In genomic region chr2:110794390-110794789, GRCh38 we compare ENCODE assay signal across 23 cellular contexts.
DNase-seq lines count a peak whose midpoint lies in the region; ATAC-seq, FAIRE-seq and TF ChIP-seq lines count a peak whose summit lies in the region.
"Had no signal": no experiment of that assay in that cellular context is flagged by ENCODE, and none has a peak within 500 bp of the region (broad histone marks: within the 10 kb centered on the region; RNA-seq: fewer than 3 reads in every experiment).

No MANE protein-coding gene starts in this region.

- FAIRE-seq in bronchial epithelial cell (lab: Jason Lieb, UNC) (peak; percentile 7), H54 (lab: Jason Lieb, UNC) (no peak)
- FAIRE-seq: A549, D721Med, GM12878, GM12892, GM18507 had no signal

- no peaks in the 10 kb centered on the region for H3K27me3 ChIP-seq in H9 (ENCODE audit: insufficient read depth, low read length)
- no peaks in the 10 kb centered on the region for H3K27me3 ChIP-seq in bronchial epithelial cell (ENCODE audit: control insufficient read depth, insufficient read depth, low read length)
- H3K27me3 ChIP-seq: BLaER1 treated with 17β-estradiol and CSF1 and Interleukin-3, amounts not matched to agents 10 nM and 100 nM had no signal

- no peak overlapping the region for H4K5ac ChIP-seq in H9 (ENCODE audit: insufficient read length, low read depth, low read length)

- H3K56ac ChIP-seq in H9 (ENCODE audit: insufficient read length, low read depth, low read length): no peak overlapping the region

- H3K23me2 ChIP-seq in H9 (ENCODE audit: insufficient read length, low read depth, low read length, poor library complexity, severe bottlenecking): no peaks in the 10 kb centered on the region

- no peaks in the 10 kb centered on the region for H3K4me1 ChIP-seq in H9 (ENCODE audit: insufficient read depth, low read length)
- H3K4me1 ChIP-seq: A549; BLaER1 treated with 17β-estradiol and CSF1 and Interleukin-3, amounts not matched to agents 10 nM and 100 nM; Caco-2 had no signal

- no peak overlapping the region for H2BK120ac ChIP-seq in H9 (ENCODE audit: low read depth, low read length, poor library complexity, severe bottlenecking)

- H3K23ac ChIP-seq in H9 (ENCODE audit: insufficient read length, low read depth, low read length): no peak overlapping the region

- no peak overlapping the region for H4K91ac ChIP-seq in H9 (ENCODE audit: insufficient read length, low read depth, low read length)

- no peak overlapping the region for H2AK5ac ChIP-seq in H9 (ENCODE audit: insufficient read length, low read length)

- no peak overlapping the region for H3K4me3 ChIP-seq in bronchial epithelial cell (ENCODE audit: low read depth, low read length)
- H3K4me3 ChIP-seq: A549; BLaER1 treated with 17β-estradiol and CSF1 and Interleukin-3, amounts not matched to agents 10 nM and 100 nM; GM12878 had no signal

- no peak overlapping the region for H3K4ac ChIP-seq in H9 (ENCODE audit: low read depth, low read length)

- H3K27me3 Mint-ChIP-seq in H9 (ENCODE audit: low read depth) (no peaks in the 10 kb centered on the region), osteocyte (ENCODE audit: unreplicated experiment) (peaks cover 89% of the 10 kb centered on the region)

- peaks cover 23 to 75% (median 62%) of the 10 kb centered on the region in 3 experiments for H3K36me3 Mint-ChIP-seq in H9 (ENCODE audit: insufficient read depth in 1 of 3, low read depth in 3 of 3)
- H3K36me3 Mint-ChIP-seq in osteocyte (ENCODE audit: unreplicated experiment): no peaks in the 10 kb centered on the region
- H3K36me3 Mint-ChIP-seq: CD8-positive, alpha-beta T cell had no signal

- H3K9me3 ChIP-seq in H9 (ENCODE audit: control insufficient read depth, low read depth, low read length): peaks cover 5% of the 10 kb centered on the region
- H3K9me3 ChIP-seq: Caco-2 had no signal

- H3K4me1 Mint-ChIP-seq in H9: peaks cover 12 to 13% of the 10 kb centered on the region in 2 experiments
- H3K4me1 Mint-ChIP-seq in osteocyte (ENCODE audit: unreplicated experiment): no peaks in the 10 kb centered on the region
- H3K4me1 Mint-ChIP-seq: B cell had no signal

- TF ChIP-seq POLR2A in H54 (IDR thresholded peaks at IDR 0.05; ENCODE audit: low read depth, low read length): no peak

- no peaks in the 10 kb centered on the region for H3K36me3 ChIP-seq in bronchial epithelial cell (ENCODE audit: control insufficient read depth, insufficient read depth, low read length)
- H3K36me3 ChIP-seq: BLaER1 treated with 17β-estradiol and CSF1 and Interleukin-3, amounts not matched to agents 10 nM and 100 nM had no signal

- H3K9me3 Mint-ChIP-seq in H9 (peaks cover 0 to 2% of the 10 kb centered on the region in 2 experiments; a peak in 1 of 5 replicates), osteocyte (ENCODE audit: unreplicated experiment) (no peaks in the 10 kb centered on the region)
- H3K9me3 Mint-ChIP-seq: CD4-positive, alpha-beta T cell; CD8-positive, alpha-beta T cell had no signal

- H3K27ac ChIP-seq in H9 (ENCODE audit: insufficient read length, low read depth, low read length): no peak overlapping the region
- H3K27ac ChIP-seq: 22Rv1; A549; BLaER1 treated with 17β-estradiol and CSF1 and Interleukin-3, amounts not matched to agents 10 nM and 100 nM; C4-2B had no signal

- no peak overlapping the region for H2BK15ac ChIP-seq in H9 (ENCODE audit: low read depth, low read length)

- H4K8ac ChIP-seq in H9 (replicated peaks; ENCODE audit: insufficient read length, low read depth, low read length): no peak overlapping the region

- H3T11ph ChIP-seq in H9 (ENCODE audit: low read length): no peak overlapping the region

- H3K18ac ChIP-seq in H9 (ENCODE audit: insufficient read length, low read depth, low read length): no peak overlapping the region

- H3K79me2 ChIP-seq in H9 (ENCODE audit: insufficient read depth, low read length): no peaks in the 10 kb centered on the region

- intact Hi-C loops in Right ventricle myocardium superior (cut with DNase I) (no loop called here), cardiac septum (cut with DNase I) (no loop called here)

- H3K9ac ChIP-seq in H9 (ENCODE audit: extremely low read depth, insufficient read length, low read length): no peak overlapping the region
- H3K9ac ChIP-seq: BLaER1 treated with 17β-estradiol and CSF1 and Interleukin-3, amounts not matched to agents 10 nM and 100 nM had no signal

- no peak overlapping the region for H3K4me2 ChIP-seq in H9 (ENCODE audit: insufficient read depth, insufficient read length, low read length)
- H3K4me2 ChIP-seq: A549; BLaER1 treated with 17β-estradiol and CSF1 and Interleukin-3, amounts not matched to agents 10 nM and 100 nM had no signal

- H2AFZ ChIP-seq in H9 (ENCODE audit: low read length): no peak overlapping the region

- no peaks in the 10 kb centered on the region for H4K20me1 ChIP-seq in H9 (ENCODE audit: control insufficient read depth, insufficient read depth, insufficient read length)
- H4K20me1 ChIP-seq: BLaER1 treated with 17β-estradiol and CSF1 and Interleukin-3, amounts not matched to agents 10 nM and 100 nM had no signal

- H3K14ac ChIP-seq in H9 (ENCODE audit: insufficient read depth, low read length): no peak overlapping the region

- H3K27ac Mint-ChIP-seq in H9 (peak overlapping the region in 2 of 3 experiments; percentile 14 to 58; a peak in 4 of 7 replicates), osteocyte (ENCODE audit: unreplicated experiment) (no peak overlapping the region)
- H3K27ac Mint-ChIP-seq: B cell; CD4-positive, alpha-beta T cell; CD8-positive, alpha-beta T cell had no signal

- H2BK20ac ChIP-seq in H9 (ENCODE audit: low read depth, low read length, poor library complexity, severe bottlenecking): no peak overlapping the region

- H3K4me3 Mint-ChIP-seq in H9 (no peak overlapping the region), osteocyte (ENCODE audit: unreplicated experiment) (no peak overlapping the region)
- H3K4me3 Mint-ChIP-seq: B cell; CD4-positive, alpha-beta T cell; CD8-positive, alpha-beta T cell had no signal

- DNase-seq in Right ventricle myocardium superior (no peak), cardiac septum (ENCODE audit: low spot score) (no peak), H9 (no peak), bronchial epithelial cell (ENCODE audit: low read depth) (no peak), osteocyte (ENCODE audit: extremely low spot score, unreplicated experiment) (peak; percentile 36), H54 (ENCODE audit: insufficient read length, low spot score) (no peak)
- DNase-seq: AML-193; Caco-2; Calu3; CD4-positive, alpha-beta T cell; CD8-positive, alpha-beta T cell; DMS79 treated with DMSO at 0.1 percent for 48 hours; GDM1 had no signal

- H3K79me1 ChIP-seq in H9 (ENCODE audit: insufficient read depth, low read depth, low read length, poor library complexity, severe bottlenecking): no peaks in the 10 kb centered on the region

- no peak overlapping the region for H2BK12ac ChIP-seq in H9 (ENCODE audit: insufficient read length, low read depth, low read length)

- TF ChIP-seq CTCF in H9 (conservative IDR thresholded peaks at IDR 0.05): no peak
- no peak for TF ChIP-seq CTCF in bronchial epithelial cell (IDR thresholded peaks at IDR 0.05; ENCODE audit: insufficient read depth, low read length, severe bottlenecking)
- TF ChIP-seq CTCF in osteocyte (IDR thresholded peaks at IDR 0.05): no peak

- peak; percentile 58 for ATAC-seq in Right ventricle myocardium superior (ENCODE audit: poor library complexity)
- ATAC-seq in GM21737 (IDR thresholded peaks at IDR 0.05; ENCODE audit: unreplicated experiment): no peak
- ATAC-seq: A549; CD8-positive, alpha-beta T cell; GM12878 had no signal

- no peak overlapping the region for H2BK5ac ChIP-seq in H9 (ENCODE audit: insufficient read length, low read length)

- no CpG with 5 or more reads among the region's 4 CpGs for WGBS in H9 (ENCODE audit: extremely low coverage, insufficient read length, low lambda C conversion rate)
